Comparison of ENCODE assay signal across 8 cellular contexts in genomic region chr3:128491900-128492352, GRCh38. TPM values are rescaled to one million over a fixed set of nuclear protein-coding genes. Genes with fewer than 3 reads are reported as not detected.
A peak's percentile ranks its signal among the peaks of the same experiment; 100 is the strongest.
DNase-seq lines count a peak whose midpoint lies in the region; TF ChIP-seq lines count a peak whose summit lies in the region.

No MANE protein-coding gene starts in this region.

- DNase-seq in NCI-H2081 (lab: John Stamatoyannopoulos, UW) (peak; percentile 35 to 64), NCI-H2081 treated with DMSO at 0.1 percent for 48 hours (lab: John Stamatoyannopoulos, UW) (no peak), NCI-H526 (lab: John Stamatoyannopoulos, UW) (peak; percentile 58 to 78), esophagus muscularis mucosa (ENCODE audit: extremely low spot score) (no peak), retinal pigment epithelial cell (ENCODE audit: low read depth) (no peak), NCI-H2171 treated with DMSO at 0.1 percent for 48 hours (lab: John Stamatoyannopoulos, UW) (no peak), SKM-1 (lab: John Stamatoyannopoulos, UW; ENCODE audit: unreplicated experiment) (no peak), NOMO-1 treated with dmso at 0.1 percent for 144 hours (lab: John Stamatoyannopoulos, UW; ENCODE audit: unreplicated experiment) (no peak)

- H3K9me3 ChIP-seq in esophagus muscularis mucosa: no peaks in the 10 kb centered on the region

- WGBS in esophagus muscularis mucosa: 42% methylated on average over 13 of the region's 35 CpGs

- no peak for TF ChIP-seq POLR2A in esophagus muscularis mucosa (IDR thresholded peaks at IDR 0.05; ENCODE audit: low read depth)

- H3K4me3 ChIP-seq in esophagus muscularis mucosa (peak overlapping the region in 3 of 4 donors; percentile 14 to 63 (median 17)), retinal pigment epithelial cell (ENCODE audit: low read length) (peak overlapping the region; percentile 78)

- intact Hi-C loops in esophagus muscularis mucosa (cut with DNase I): no loop called here

- H3K27me3 ChIP-seq in esophagus muscularis mucosa: peaks cover 22 to 100% (median 88%) of the 10 kb centered on the region in 4 donors

- peaks cover 0 to 7% (median 0%) of the 10 kb centered on the region in 4 donors for H3K36me3 ChIP-seq in esophagus muscularis mucosa

- TF ChIP-seq EP300 in esophagus muscularis mucosa (IDR thresholded peaks at IDR 0.05): no peak

- H3K4me1 ChIP-seq in esophagus muscularis mucosa: peaks cover 60 to 80% (median 72%) of the 10 kb centered on the region in 4 donors

- no peak overlapping the region for H3K27ac ChIP-seq in esophagus muscularis mucosa (replicated peaks in 1 of 4)

- TF ChIP-seq CTCF in esophagus muscularis mucosa (IDR thresholded peaks at IDR 0.05) (no peak), retinal pigment epithelial cell (conservative IDR thresholded peaks at IDR 0.05; ENCODE audit: low read depth, low read length) (no peak)

RNA-seq across cellular contexts. Expression of gene GATA2, which starts 1.1 kb away (rescaled TPM):
- total RNA-seq in esophagus muscularis mucosa: 10 to 100 TPM in 3 of 4 donors, 1 to 10 TPM in 1; 10.0 to 16.9 (median 13.4) TPM

RNA-seq across cellular contexts. Expression of gene DNAJB8, which starts 25.2 kb away (rescaled TPM):
- total RNA-seq in esophagus muscularis mucosa: not detected

Comparison
In these comparisons a context has a peak if more than half of its experiments do, and no peak if none do; other contexts are left out.
1. DNase-seq: peak in NCI-H2081 (2 of 2) and NCI-H526 (2 of 2); none in NCI-H2081 treated with DMSO at 0.1 percent for 48 hours (single experiment), esophagus muscularis mucosa (single experiment), retinal pigment epithelial cell (single experiment), NCI-H2171 treated with DMSO at 0.1 percent for 48 hours (single experiment), SKM-1 (single experiment) and NOMO-1 treated with dmso at 0.1 percent for 144 hours (single experiment).